8 cellular contexts compared by ENCODE assay signal in the genomic region with DNA sequence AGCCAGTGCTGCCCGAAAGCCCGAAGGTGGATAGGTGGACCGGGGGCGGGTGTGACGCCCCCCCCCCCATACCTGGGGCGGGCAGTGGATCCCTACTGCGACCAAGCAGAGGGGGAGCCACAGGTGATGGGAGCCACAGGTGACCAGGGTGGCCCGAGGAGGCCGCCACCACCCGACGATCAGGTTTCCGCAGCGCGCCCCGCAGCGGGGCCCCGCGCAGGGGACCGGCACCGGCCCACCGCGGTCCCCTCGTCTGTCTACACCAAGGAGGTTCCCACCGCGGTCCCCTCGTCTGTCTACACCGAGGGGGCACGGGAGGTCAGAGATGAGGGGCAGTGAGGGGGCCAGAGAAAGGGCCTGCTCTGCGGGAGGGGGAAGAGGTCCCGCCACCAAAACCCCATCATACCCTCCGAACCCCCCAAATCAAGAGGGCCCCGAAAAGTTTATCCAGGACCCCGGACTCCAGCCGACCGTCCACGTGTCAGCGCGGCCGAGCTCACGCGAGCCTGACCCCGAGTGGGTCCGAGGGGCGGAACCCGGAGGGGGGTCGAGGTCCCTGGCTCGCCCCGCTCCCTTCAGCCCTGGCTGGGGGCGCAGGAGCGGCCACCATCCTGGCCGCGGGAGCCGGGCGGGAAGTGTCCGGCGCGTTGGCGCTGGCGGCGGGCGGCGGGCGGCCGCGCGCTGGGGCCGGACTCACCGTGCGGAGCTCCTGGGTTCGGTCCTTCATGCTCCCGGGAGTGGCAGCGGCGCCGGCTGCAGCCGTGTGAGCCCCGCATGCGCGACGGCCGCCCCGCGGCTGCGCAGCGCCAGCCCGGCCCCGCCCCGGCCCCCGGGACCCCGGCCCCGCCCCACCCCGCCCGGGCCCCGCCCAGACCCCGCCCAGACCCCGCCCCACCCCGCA. TPM values are rescaled to one million over a fixed set of nuclear protein-coding genes. Genes with fewer than 3 reads are reported as not detected.
DNase-seq lines count a peak whose midpoint lies in the region; ATAC-seq and TF ChIP-seq lines count a peak whose summit lies in the region.

STX1A (minus strand) TSS at position 765 of the 901 bp plus-strand sequence; CDS start at position 727, 38 bp downstream.

- no peaks in the 10 kb centered on the region for H3K36me3 ChIP-seq in fibroblast of lung (ENCODE audit: control insufficient read depth, insufficient read depth, low read length)

- no peak for TF ChIP-seq CTCF in AG04449 (IDR thresholded peaks at IDR 0.05; ENCODE audit: insufficient read depth, low read length, missing control alignments)
- TF ChIP-seq CTCF in fibroblast of lung (conservative IDR thresholded peaks at IDR 0.05 in 1 of 2, IDR thresholded peaks at IDR 0.05 in 1 of 2; ENCODE audit: low read depth in 1 of 2, low read length in 2 of 2), result no peak
- TF ChIP-seq CTCF in nephron (IDR thresholded peaks at IDR 0.05; ENCODE audit: unreplicated experiment in 3 of 3), result no peak

- ATAC-seq in GM18867 (IDR thresholded peaks at IDR 0.05; ENCODE audit: unreplicated experiment) (peak; percentile 82), HG03280 (IDR thresholded peaks at IDR 0.05; ENCODE audit: unreplicated experiment) (peak; percentile 78)

- peaks cover 38% of the 10 kb centered on the region for H3K79me2 ChIP-seq in fibroblast of lung (ENCODE audit: control insufficient read depth, insufficient read depth, low read length)

- H2AFZ ChIP-seq in fibroblast of lung (ENCODE audit: low read length), result no peak within 1 kb of the TSS

- peak within 1 kb of the TSS; percentile 89 for H3K4me3 Mint-ChIP-seq in nephron

- H3K4me1 ChIP-seq in fibroblast of lung (ENCODE audit: control insufficient read depth, extremely low read depth, insufficient read depth, low read length), result peaks cover 28% of the 10 kb centered on the region

- H3K4me2 ChIP-seq in fibroblast of lung (ENCODE audit: extremely low read depth, insufficient read depth, low read length), result peak within 1 kb of the TSS; percentile 82

- H3K9me3 ChIP-seq in fibroblast of lung (ENCODE audit: control insufficient read depth, insufficient read depth, low read depth, low read length), result no peaks in the 10 kb centered on the region

- peak within 1 kb of the TSS; percentile 77 for H3K9ac ChIP-seq in fibroblast of lung (ENCODE audit: insufficient read depth, low read length)

- no peaks in the 10 kb centered on the region for H3K36me3 Mint-ChIP-seq in nephron (ENCODE audit: low read depth)

- no peaks in the 10 kb centered on the region for H4K20me1 ChIP-seq in fibroblast of lung (ENCODE audit: control insufficient read depth, extremely low read depth, insufficient read depth, low read length)

- H3K4me3 ChIP-seq in AG04449 (ENCODE audit: low read depth, low read length), result peak within 1 kb of the TSS; percentile 75
- H3K4me3 ChIP-seq in fibroblast of lung (replicated peaks in 1 of 4; ENCODE audit: control extremely low read depth in 1 of 4, insufficient read depth in 1 of 4, low read depth in 3 of 4, low read length in 4 of 4), result peak within 1 kb of the TSS; percentile 71 to 87 (median 80)

- peaks cover 4% of the 10 kb centered on the region for H3K27me3 Mint-ChIP-seq in nephron (ENCODE audit: low read depth)

- H3K27me3 ChIP-seq in fibroblast of lung (ENCODE audit: control insufficient read depth, insufficient read depth, low read length), result no peaks in the 10 kb centered on the region

- H3K9me3 Mint-ChIP-seq in nephron, result no peaks in the 10 kb centered on the region

- POLR2A ChIA-PET in AG04449 (lab: Yijun Ruan, JAX), result interaction anchor here (0.6 to 1.3 kb wide), 2 partner anchors 13 to 21 kb away, joined by 3 to 17 read pairs; no protein-coding TSS in a partner anchor

- peak within 1 kb of the TSS in 1 of 3 experiments; percentile 23 for H3K27ac Mint-ChIP-seq in nephron

- H3K27ac ChIP-seq in fibroblast of lung (ENCODE audit: insufficient read depth, low read length) (peak within 1 kb of the TSS; percentile 71), substantia nigra (ENCODE audit: low read depth, low read length, poor library complexity, severe bottlenecking) (peak within 1 kb of the TSS; percentile 49)

- CTCF ChIA-PET in AG04449 (lab: Yijun Ruan, JAX), result interaction anchor here (0.6 to 8.6 kb wide), 6 partner anchors 9 to 136 kb away, joined by 3 to 219 read pairs (median 3); no protein-coding TSS in a partner anchor

- H3K4me1 Mint-ChIP-seq in nephron, result peaks cover 39% of the 10 kb centered on the region

- DNase-seq in AG04449 (ENCODE audit: low read depth, low spot score), result no peak
- DNase-seq in OCI-M1 (lab: John Stamatoyannopoulos, UW), result peak; percentile 79
- peak; percentile 40 to 66 for DNase-seq in activated T-helper 1 cell treated with anti-CD3 and anti-CD28 coated beads, Interleukin-2, amount 50 U/mL, for 16 hours (ENCODE audit: low read depth in 1 of 2, low spot score in 1 of 2)
- DNase-seq in fibroblast of lung (ENCODE audit: low read depth in 2 of 2), result peak; percentile 56 to 61
- peak in 41 of 49 donors; percentile 15 to 84 (median 46) for DNase-seq in substantia nigra (lab: John Stamatoyannopoulos, UW)

RNA-seq across cellular contexts. Expression of gene STX1A, which starts in this region (rescaled TPM):
- 4.6 and 8.1 TPM in 2 replicates for total RNA-seq in fibroblast of lung
- polyA plus RNA-seq in fibroblast of lung, result 7.8 and 17.2 TPM in 2 replicates
- polyA plus RNA-seq in fibroblast of lung (2012), result 5.9 and 13.2 TPM in 2 replicates
- 14.9 and 16.3 TPM in 2 replicates for polyA minus RNA-seq in fibroblast of lung (ENCODE audit: low replicate concordance)
